17 cellular contexts compared by ENCODE assay signal in genomic region chr6:121759370-121759769, GRCh38.
DNase-seq lines count a peak whose midpoint lies in the region; ATAC-seq and TF ChIP-seq lines count a peak whose summit lies in the region.
"Had no signal": no experiment of that assay in that cellular context is flagged by ENCODE, and none has a peak within 500 bp of the region (broad histone marks: within the 10 kb centered on the region; RNA-seq: fewer than 3 reads in every experiment).

No MANE protein-coding gene starts in this region.

- no peaks in the 10 kb centered on the region for H3K36me3 ChIP-seq in brain microvascular endothelial cell (replicated peaks)
- H3K36me3 ChIP-seq: ovary had no signal

- H3K4me3 ChIP-seq in brain microvascular endothelial cell (ENCODE audit: low read depth, low read length): no peak overlapping the region
- H3K4me3 ChIP-seq: GM23338, mucosa of descending colon, ovary had no signal

- ATAC-seq in GM18502 (IDR thresholded peaks at IDR 0.05; ENCODE audit: poor library complexity, unreplicated experiment) (peak; percentile 88), GM21390 (IDR thresholded peaks at IDR 0.05; ENCODE audit: unreplicated experiment) (peak; percentile 79), HG03175 (IDR thresholded peaks at IDR 0.05; ENCODE audit: unreplicated experiment) (peak; percentile 81)
- ATAC-seq: activated CD8-positive, alpha-beta T cell treated with anti-CD3 and anti-CD28 coated beads for 36 hours; GM23338; mucosa of descending colon; stimulated activated naive CD8-positive, alpha-beta T cell treated with anti-CD3 and anti-CD28 coated beads, Interleukin-15, amount 100 ng/mL, for 72 hours had no signal

- intact Hi-C loops in posterior vena cava (cut with DNase I): no loop called here

- no peak for TF ChIP-seq CTCF in brain microvascular endothelial cell (IDR thresholded peaks at IDR 0.05; ENCODE audit: low read depth, low read length, missing control alignments)

- H3K27ac ChIP-seq in brain microvascular endothelial cell: no peak overlapping the region
- H3K27ac ChIP-seq: ovary had no signal

- in situ Hi-C loops in brain microvascular endothelial cell (cut with HindIII; ENCODE audit: low pct_ligation_motif_present, low sequenced_read_pairs): no loop called here

- DNase-seq in SIG-M5 treated with dmso at 0.1 percent for 504 hours (lab: John Stamatoyannopoulos, UW; ENCODE audit: unreplicated experiment) (peak; percentile 24), brain microvascular endothelial cell (no peak), NCI-H524 (lab: John Stamatoyannopoulos, UW) (no peak), posterior vena cava (ENCODE audit: low spot score) (no peak)
- DNase-seq in stimulated activated CD4-positive, alpha-beta T cell treated with anti-CD3 and anti-CD28 coated beads, Interleukin-4, amount 100 ng/mL, for 4 hours: no peak
- DNase-seq: activated CD8-positive, alpha-beta T cell treated with anti-CD3 and anti-CD28 coated beads for 36 hours; activated effector memory CD4-positive, alpha-beta T cell treated with Interleukin-2 at 50 U/mL for 16 hours; anterior cingulate cortex; Caco-2; mucosa of descending colon; ovary; SHP77; stimulated activated naive CD8-positive, alpha-beta T cell treated with anti-CD3 and anti-CD28 coated beads, Interleukin-15, amount 100 ng/mL, for 72 hours had no signal

- H3K27me3 ChIP-seq in brain microvascular endothelial cell (replicated peaks): no peaks in the 10 kb centered on the region
- H3K27me3 ChIP-seq: ovary had no signal
